ENCODE assay signal across 9 cellular contexts in genomic region chr10:87503892-87504291, GRCh38. TPM values are rescaled to one million over a fixed set of nuclear protein-coding genes. Genes with fewer than 3 reads are reported as not detected.
DNase-seq lines count a peak whose midpoint lies in the region; ATAC-seq, FAIRE-seq and TF ChIP-seq lines count a peak whose summit lies in the region.
"Had no signal": no experiment of that assay in that cellular context is flagged by ENCODE, and none has a peak within 500 bp of the region (broad histone marks: within the 10 kb centered on the region; RNA-seq: fewer than 3 reads in every experiment).

No MANE protein-coding gene starts in this region.

- no peaks in the 10 kb centered on the region for H3K9me3 Mint-ChIP-seq in activated naive CD4-positive, alpha-beta T cell treated with anti-CD3 and anti-CD28 coated beads, Interleukin-2, amount 50 U/mL, for 24 hours

- H3K4me3 ChIP-seq in ascending aorta (peak overlapping the region; percentile 78 to 89), right lobe of liver (peak overlapping the region; percentile 92 to 95 (median 95))

- no peak overlapping the region for H3K27ac Mint-ChIP-seq in activated naive CD4-positive, alpha-beta T cell treated with anti-CD3 and anti-CD28 coated beads, Interleukin-2, amount 50 U/mL, for 24 hours

- H3K9me3 ChIP-seq in ascending aorta (no peaks in the 10 kb centered on the region), right lobe of liver (no peaks in the 10 kb centered on the region)

- TF ChIP-seq POLR2A in right lobe of liver (IDR thresholded peaks at IDR 0.05) = no peak

- no peaks in the 10 kb centered on the region for H3K27me3 Mint-ChIP-seq in activated naive CD4-positive, alpha-beta T cell treated with anti-CD3 and anti-CD28 coated beads, Interleukin-2, amount 50 U/mL, for 24 hours

- H3K36me3 Mint-ChIP-seq in activated naive CD4-positive, alpha-beta T cell treated with anti-CD3 and anti-CD28 coated beads, Interleukin-2, amount 50 U/mL, for 24 hours = peaks cover 4% of the 10 kb centered on the region

- TF ChIP-seq CTCF in ascending aorta (IDR thresholded peaks at IDR 0.05) (no peak), right lobe of liver (IDR thresholded peaks at IDR 0.05) (no peak)

- H3K4me1 Mint-ChIP-seq in activated naive CD4-positive, alpha-beta T cell treated with anti-CD3 and anti-CD28 coated beads, Interleukin-2, amount 50 U/mL, for 24 hours = peaks cover 44% of the 10 kb centered on the region

- peak overlapping the region; percentile 92 for H3K4me3 Mint-ChIP-seq in activated naive CD4-positive, alpha-beta T cell treated with anti-CD3 and anti-CD28 coated beads, Interleukin-2, amount 50 U/mL, for 24 hours

- no peak for FAIRE-seq in urothelium cell line (lab: Jason Lieb, UNC)

- H3K27ac ChIP-seq in ascending aorta (peak overlapping the region; percentile 89 to 92), right lobe of liver (peak overlapping the region in 2 of 3 donors; percentile 79 to 84)

- no peak for DNase-seq in activated naive CD4-positive, alpha-beta T cell (lab: John Stamatoyannopoulos, UW)
- DNase-seq in ascending aorta (ENCODE audit: low spot score in 2 of 2) (no peak), right lobe of liver (no peak), urothelium cell line (ENCODE audit: low spot score) (peak; percentile 4), activated gamma-delta T cell treated with Interleukin-2 at 50 U/mL for 16 hours (no peak), posterior vena cava (ENCODE audit: low spot score) (no peak), activated gamma-delta T cell (lab: John Stamatoyannopoulos, UW) (no peak)
- DNase-seq: NCI-H2029 treated with DMSO at 0.1 percent for 48 hours had no signal

- WGBS in right lobe of liver (ENCODE audit: insufficient coverage, low coverage, low lambda C conversion rate, missing lambda C conversion rate) = 45% methylated on average over 6 of the region's 6 CpGs

- H3K4me1 ChIP-seq in ascending aorta = peaks cover 7 to 15% of the 10 kb centered on the region in 2 donors
- peaks cover 0 to 42% (median 17%) of the 10 kb centered on the region in 4 donors for H3K4me1 ChIP-seq in right lobe of liver

- intact Hi-C loops in ascending aorta (cut with DNase I) = no loop called here
- intact Hi-C loops in right lobe of liver (cut with DNase I) = no loop called here
- intact Hi-C loops in posterior vena cava (cut with DNase I) = no loop called here

- H3K36me3 ChIP-seq in ascending aorta (no peaks in the 10 kb centered on the region), right lobe of liver (peaks cover 0 to 5% (median 0%) of the 10 kb centered on the region in 4 donors)

- ATAC-seq in right lobe of liver = no peak

- H3K27me3 ChIP-seq in ascending aorta = no peaks in the 10 kb centered on the region
- no peaks in the 10 kb centered on the region for H3K27me3 ChIP-seq in right lobe of liver

RNA-seq across cellular contexts. Expression of gene MINPP1, which starts 0.8 kb away (rescaled TPM):
- 14.3 TPM for total RNA-seq in ascending aorta
- total RNA-seq in right lobe of liver = 10 to 100 TPM; 14.4 to 28.2 (median 25.0) TPM
- total RNA-seq in posterior vena cava = 10 to 100 TPM; 10.2 to 11.1 TPM
